28 cellular contexts compared by ENCODE assay signal in the genomic region with DNA sequence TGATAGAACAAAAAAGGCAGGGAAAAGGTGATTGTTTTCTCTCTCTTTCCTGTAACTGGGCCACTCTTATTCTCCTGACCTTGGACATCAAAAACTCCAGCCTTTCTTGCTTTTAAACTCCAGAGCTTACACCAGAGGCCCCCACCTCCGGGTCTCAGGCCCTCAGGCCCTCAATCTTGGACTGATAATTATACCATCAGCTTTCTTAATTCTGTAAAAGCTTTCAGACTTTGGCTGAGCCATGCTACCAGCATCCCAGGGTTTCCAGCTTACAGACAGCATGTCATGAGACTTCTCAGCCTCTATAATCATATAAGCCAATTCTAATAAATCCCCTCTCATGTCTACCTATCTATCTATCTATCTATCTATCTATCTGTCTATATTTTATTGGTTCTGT.
"Had no signal": no experiment of that assay in that cellular context is flagged by ENCODE, and none has a peak within 500 bp of the region (broad histone marks: within the 10 kb centered on the region; RNA-seq: fewer than 3 reads in every experiment).

No MANE protein-coding gene starts in this region.

- H3K9me3 Mint-ChIP-seq: activated CD4-positive, alpha-beta memory T cell treated with anti-CD3 and anti-CD28 coated beads for 36 hours; activated CD4-positive, alpha-beta T cell treated with anti-CD3 and anti-CD28 coated beads, Interleukin-2, amount 10 ng/mL, durations not matched to agents 24 days and 14 days; activated T-cell treated with anti-CD3 and anti-CD28 coated beads, Interleukin-2, amount 50 U/mL, for 24 hours; activated T-helper 17 cell treated with anti-CD3 and anti-CD28 coated beads, Interleukin-2, amount 50 U/mL, for 72 hours; nephron; stimulated activated naive CD8-positive, alpha-beta T cell treated with anti-CD3 and anti-CD28 coated beads, Interleukin-15, amount 100 ng/mL, for 72 hours had no signal

- H3K36me3 Mint-ChIP-seq: activated CD4-positive, alpha-beta memory T cell treated with anti-CD3 and anti-CD28 coated beads for 36 hours had no signal

- ATAC-seq: activated CD4-positive, CD25-positive, alpha-beta regulatory T cell treated with anti-CD3 and anti-CD28 coated beads, Interleukin-2, amount 50 U/mL, for 24 hours; activated T-helper 17 cell treated with anti-CD3 and anti-CD28 coated beads, Interleukin-2, amount 50 U/mL, for 72 hours; heart right ventricle; left lobe of liver; sciatic nerve; stimulated activated naive CD8-positive, alpha-beta T cell treated with anti-CD3 and anti-CD28 coated beads, Interleukin-15, amount 100 ng/mL, for 72 hours had no signal

- DNase-seq: activated CD4-positive, alpha-beta memory T cell treated with anti-CD3 and anti-CD28 coated beads for 36 hours; activated CD4-positive, alpha-beta T cell treated with anti-CD3 and anti-CD28 coated beads, Interleukin-2, amount 10 ng/mL, durations not matched to agents 24 days and 14 days; activated CD8-positive, alpha-beta memory T cell treated with anti-CD3 and anti-CD28 coated beads, Interleukin-2, amount 50 U/mL, for 4 hours; activated gamma-delta T cell treated with Interleukin-2 at 50 U/mL for 16 hours; activated naive CD4-positive, alpha-beta T cell treated with anti-CD3 and anti-CD28 coated beads, Interleukin-2, amount 50 U/mL, for 16 hours; activated T-cell treated with anti-CD3 and anti-CD28 coated beads, Interleukin-2, amount 50 U/mL, for 24 hours; amniotic stem cell; dermis blood vessel endothelial cell; effector CD4-positive, alpha-beta T cell; foreskin melanocyte; heart right ventricle; kidney glomerular epithelial cell; lower lobe of right lung; mesendoderm; ovary; stimulated activated CD4-positive, alpha-beta T cell treated with anti-CD3 and anti-CD28 coated beads, Interleukin-12 subunit alpha, Interleukin-12 subunit beta, amount 100 ng/mL, for 4 hours; stimulated activated CD4-positive, alpha-beta T cell treated with anti-CD3 and anti-CD28 coated beads, Interleukin-4, amount 100 ng/mL, for 1 hour; stimulated activated naive CD8-positive, alpha-beta T cell treated with anti-CD3 and anti-CD28 coated beads, Interleukin-15, amount 100 ng/mL, for 72 hours; transverse colon had no signal

- H3K27me3 Mint-ChIP-seq: activated CD4-positive, alpha-beta memory T cell treated with anti-CD3 and anti-CD28 coated beads for 36 hours; activated CD4-positive, alpha-beta T cell treated with anti-CD3 and anti-CD28 coated beads, Interleukin-2, amount 10 ng/mL, durations not matched to agents 24 days and 14 days; activated T-cell treated with anti-CD3 and anti-CD28 coated beads, Interleukin-2, amount 50 U/mL, for 24 hours; activated T-helper 17 cell treated with anti-CD3 and anti-CD28 coated beads, Interleukin-2, amount 50 U/mL, for 72 hours; progenitor cell of endocrine pancreas; stimulated activated naive CD8-positive, alpha-beta T cell treated with anti-CD3 and anti-CD28 coated beads, Interleukin-15, amount 100 ng/mL, for 72 hours had no signal

- H3K27me3 ChIP-seq: esophagus muscularis mucosa, heart right ventricle, ovary, transverse colon had no signal

- H3K4me3 ChIP-seq: esophagus muscularis mucosa, heart right ventricle, lower lobe of right lung, ovary, skin epidermis, transverse colon had no signal

- H3K36me3 ChIP-seq: esophagus muscularis mucosa, heart right ventricle, lower lobe of right lung, ovary, transverse colon had no signal

- H3K4me3 Mint-ChIP-seq: activated CD4-positive, alpha-beta memory T cell treated with anti-CD3 and anti-CD28 coated beads for 36 hours; activated CD4-positive, alpha-beta T cell treated with anti-CD3 and anti-CD28 coated beads, Interleukin-2, amount 10 ng/mL, durations not matched to agents 24 days and 14 days; activated T-cell treated with anti-CD3 and anti-CD28 coated beads, Interleukin-2, amount 50 U/mL, for 24 hours; activated T-helper 17 cell treated with anti-CD3 and anti-CD28 coated beads, Interleukin-2, amount 50 U/mL, for 72 hours; nephron; stimulated activated naive CD8-positive, alpha-beta T cell treated with anti-CD3 and anti-CD28 coated beads, Interleukin-15, amount 100 ng/mL, for 72 hours had no signal

- H3K27ac Mint-ChIP-seq: activated CD4-positive, alpha-beta memory T cell treated with anti-CD3 and anti-CD28 coated beads for 36 hours; activated CD4-positive, alpha-beta T cell treated with anti-CD3 and anti-CD28 coated beads, Interleukin-2, amount 10 ng/mL, durations not matched to agents 24 days and 14 days; activated T-cell treated with anti-CD3 and anti-CD28 coated beads, Interleukin-2, amount 50 U/mL, for 24 hours; nephron; progenitor cell of endocrine pancreas had no signal

- H3K9me3 ChIP-seq: esophagus muscularis mucosa, heart right ventricle, lower lobe of right lung, ovary, transverse colon had no signal

- H3K27ac ChIP-seq: lower lobe of right lung, VCaP had no signal
